8 cellular contexts compared by ENCODE assay signal in genomic region chr7:107201795-107202450, GRCh38. TPM values are rescaled to one million over a fixed set of nuclear protein-coding genes. Genes with fewer than 3 reads are reported as not detected.
A peak's percentile ranks its signal among the peaks of the same experiment; 100 is the strongest.
DNase-seq lines count a peak whose midpoint lies in the region; ATAC-seq, FAIRE-seq and TF ChIP-seq lines count a peak whose summit lies in the region.

No MANE protein-coding gene starts in this region.

- peak; percentile 67 to 76 (median 75) for TF ChIP-seq CTCF in H1 (IDR thresholded peaks at IDR 0.05; ENCODE audit: control extremely low read depth in 1 of 3, insufficient read depth in 1 of 3, low read depth in 1 of 3, low read length in 3 of 3)

- H3K4me3 ChIP-seq in MG63 (no peak overlapping the region), H1 (ENCODE audit: extremely low read depth in 1 of 4, insufficient read depth in 2 of 4, low read depth in 3 of 4, low read length in 4 of 4) (no peak overlapping the region)

- H3K18ac ChIP-seq in H1 (ENCODE audit: extremely low read depth, low read length): no peak overlapping the region

- no peak overlapping the region for H3K23ac ChIP-seq in H1 (ENCODE audit: insufficient read length)

- no peaks in the 10 kb centered on the region for H3K79me1 ChIP-seq in H1 (ENCODE audit: low read depth, low read length)

- no peaks in the 10 kb centered on the region for H3K79me2 ChIP-seq in H1 (ENCODE audit: control insufficient read depth in 1 of 2, insufficient read depth in 2 of 2, low read length in 2 of 2)

- no peak overlapping the region for H3K4ac ChIP-seq in H1 (replicated peaks; ENCODE audit: insufficient read length, low read depth, low read length)

- H3K9ac ChIP-seq in H1 (replicated peaks in 1 of 4; ENCODE audit: extremely low read depth in 1 of 4, low read depth in 3 of 4, low read length in 3 of 4): no peak overlapping the region

- H3K27me3 ChIP-seq in MG63: no peaks in the 10 kb centered on the region
- H3K27me3 ChIP-seq in H1 (replicated peaks in 1 of 4; ENCODE audit: control insufficient read depth in 3 of 4, extremely low read depth in 1 of 4, insufficient read depth in 3 of 4, low read length in 3 of 4): no peaks in the 10 kb centered on the region

- H2BK5ac ChIP-seq in H1 (ENCODE audit: low read depth, low read length): no peak overlapping the region

- no peak overlapping the region for H4K8ac ChIP-seq in H1 (ENCODE audit: extremely low read depth, insufficient read depth, low read length)

- H4K5ac ChIP-seq in H1 (ENCODE audit: insufficient read length, low read depth, low read length): no peak overlapping the region

- H2AK5ac ChIP-seq in H1 (ENCODE audit: low read depth, low read length): no peak overlapping the region

- no peak overlapping the region for H3K4me3 Mint-ChIP-seq in naive B cell

- FAIRE-seq in GM12892 (lab: Jason Lieb, UNC) (peak; percentile 21), H1 (lab: Jason Lieb, UNC) (peak; percentile 36)

- H3K4me1 Mint-ChIP-seq in naive B cell: peaks cover 0 to 3% (median 0%) of the 10 kb centered on the region in 3 donors

- CTCF ChIA-PET in H1 (lab: Charles Lee; ENCODE audit: partially characterized antibody): interaction anchor here (0.8 to 3.3 kb wide), 13 partner anchors 8 to 544 kb away, joined by 3 to 17 read pairs (median 4); partner anchors contain the start of gene HBP1

- no peak overlapping the region for H2BK20ac ChIP-seq in H1 (ENCODE audit: low read length)

- TF ChIP-seq POLR2A in GM12892 (IDR thresholded peaks at IDR 0.05; ENCODE audit: low read depth, low read length) (no peak), H1 (IDR thresholded peaks at IDR 0.05; ENCODE audit: control extremely low read depth in 1 of 2, low read depth in 2 of 2, low read length in 2 of 2) (no peak)

- TF ChIP-seq EP300 in H1 (IDR thresholded peaks at IDR 0.05; ENCODE audit: borderline replicate concordance in 1 of 2, low read depth in 2 of 2, low read length in 2 of 2): no peak

- POLR2A ChIA-PET in H1 (lab: Charles Lee; ENCODE audit: partially characterized antibody): no interaction called here

- H2BK12ac ChIP-seq in H1 (ENCODE audit: low read depth, low read length): no peak overlapping the region

- no peaks in the 10 kb centered on the region for H3K9me3 ChIP-seq in MG63
- no peaks in the 10 kb centered on the region for H3K9me3 ChIP-seq in H1 (ENCODE audit: insufficient read depth in 2 of 2, low read depth in 1 of 2, low read length in 1 of 2)

- H2AFZ ChIP-seq in H1 (ENCODE audit: low read length): no peak overlapping the region

- H4K20me1 ChIP-seq in H1 (replicated peaks in 1 of 2; ENCODE audit: control insufficient read depth in 1 of 2, insufficient read depth in 2 of 2, low read length in 2 of 2): peaks cover 0 to 3% of the 10 kb centered on the region in 2 experiments

- in situ Hi-C loops in ACHN (cut with HindIII; ENCODE audit: low pct_ligation_motif_present, low pct_unique_long_range_greater_than_20kb, low sequenced_read_pairs): no loop called here

- H3K9me3 Mint-ChIP-seq in naive B cell: no peaks in the 10 kb centered on the region

- H3K27ac Mint-ChIP-seq in naive B cell: peak overlapping the region in 1 of 6 donors; percentile 39

- peak; percentile 55 for DNase-seq in ACHN
- DNase-seq in GM12892 (ENCODE audit: insufficient read length): peak; percentile 5
- DNase-seq in MG63: peak; percentile 3
- DNase-seq in H1 (ENCODE audit: low read depth in 1 of 2, low spot score in 2 of 2): peak; percentile 19 to 58
- DNase-seq in naive B cell: no peak
- no peak for DNase-seq in GF-D8 (lab: John Stamatoyannopoulos, UW)

- no peak overlapping the region for H3K4me2 ChIP-seq in H1 (ENCODE audit: insufficient read depth in 1 of 2, low read depth in 2 of 2, low read length in 2 of 2)

- H3K27ac ChIP-seq in H1 (ENCODE audit: low read depth, low read length): no peak overlapping the region

- 81% methylated on average over 4 of the region's 4 CpGs; no CpG with 5 or more reads in 1 of the 2 experiments for WGBS in H1 (ENCODE audit: extremely low coverage in 1 of 2, insufficient coverage in 1 of 2, insufficient read length in 1 of 2, insufficient replicate concordance in 2 of 2, low coverage in 1 of 2, low lambda C conversion rate in 2 of 2, missing lambda C conversion rate in 1 of 2), 2 experiments

- H3K56ac ChIP-seq in H1 (replicated peaks; ENCODE audit: insufficient read length, low read depth, low read length): no peak overlapping the region

- H3K36me3 ChIP-seq in MG63 (no peaks in the 10 kb centered on the region; the same call in 1 of the 2 replicates), H1 (ENCODE audit: control insufficient read depth in 2 of 4, insufficient read depth in 4 of 4, low read length in 3 of 4) (peaks cover 5 to 38% (median 9%) of the 10 kb centered on the region in 4 experiments)

- peak; percentile 81 to 82 for TF ChIP-seq RAD21 in H1 (IDR thresholded peaks at IDR 0.05 in 1 of 2, conservative IDR thresholded peaks at IDR 0.05 in 1 of 2; ENCODE audit: low read depth in 2 of 2, low read length in 2 of 2)

- H4K91ac ChIP-seq in H1 (replicated peaks; ENCODE audit: insufficient read length, low read length): no peak overlapping the region

- no peaks in the 10 kb centered on the region for H3K27me3 Mint-ChIP-seq in naive B cell

- no peak overlapping the region for H2BK120ac ChIP-seq in H1 (replicated peaks; ENCODE audit: low read depth, low read length)

- H2BK15ac ChIP-seq in H1 (ENCODE audit: low read length): no peak overlapping the region

- no peaks in the 10 kb centered on the region for H3K4me1 ChIP-seq in H1 (replicated peaks in 1 of 4; ENCODE audit: control insufficient read depth in 3 of 4, insufficient read depth in 4 of 4, low read length in 3 of 4)

- no peaks in the 10 kb centered on the region for H3K23me2 ChIP-seq in H1 (ENCODE audit: low read depth, low read length)

- peaks cover 36 to 38% of the 10 kb centered on the region in 2 donors for H3K36me3 Mint-ChIP-seq in naive B cell

- ATAC-seq in SK-N-SH treated with all-trans-retinoic acid at 6 μM for 48 hours (peak; percentile 93), naive B cell (ENCODE audit: low read depth in 2 of 2) (peak; percentile 58 to 63), HG03571 (IDR thresholded peaks at IDR 0.05; ENCODE audit: unreplicated experiment) (no peak)

- no peak overlapping the region for H3K14ac ChIP-seq in H1 (ENCODE audit: insufficient read length)

TF ChIP-seq in SK-N-SH treated with all-trans-retinoic acid at 6 μM for 48 hours, 23 proteins besides CTCF, POLR2A, EP300 and RAD21 (continues in another document):
- no peak for TF ChIP-seq CREB5 (CRISPR knock-in tag; IDR thresholded peaks at IDR 0.05; ENCODE audit: low read depth)

TF ChIP-seq in H1, 55 proteins besides CTCF, POLR2A, EP300 and RAD21:
- TF ChIP-seq TEAD4 (IDR thresholded peaks at IDR 0.05; ENCODE audit: low read depth, low read length) (no peak), ZNF274 (IDR thresholded peaks at IDR 0.05; ENCODE audit: borderline replicate concordance, extremely low read depth, low read length) (no peak), SIRT6 (IDR thresholded peaks at IDR 0.05; ENCODE audit: low read length) (no peak), HDAC6 (IDR thresholded peaks at IDR 0.05; ENCODE audit: low read depth, low read length) (no peak), RNF2 (IDR thresholded peaks at IDR 0.05; ENCODE audit: borderline replicate concordance, low read depth, low read length, missing control alignments, poor library complexity, severe bottlenecking) (no peak), BCL11A (IDR thresholded peaks at IDR 0.05; ENCODE audit: low read depth in 2 of 2, low read length in 2 of 2) (no peak)

RNA-seq across cellular contexts. Expression of gene HBP1, which starts 33.1 kb away (rescaled TPM):
- 17.3 TPM for polyA plus RNA-seq in GM12892 (2012; ENCODE audit: missing spikeins)
- 24.0 and 26.8 TPM in 2 replicates for total RNA-seq in MG63 (2014; rRNA removed; shearing (Covaris generic); ENCODE audit: low replicate concordance)
- total RNA-seq in H1 (2021; fragmentation: NEBNext Ultra II Directional; extraction: Animal tissue kit (Norgen Biotek cat#: 25700)): 29.2 and 37.3 TPM in 2 replicates
- polyA plus RNA-seq in H1 (2011; rRNA removed) (17.2 and 28.9 TPM in 2 replicates), naive B cell (ENCODE audit: low read depth in 6 of 6) (100 to 1,000 TPM in 1 of 6 donors, 10 to 100 TPM in 5; 62.1 to 157 (median 71.8) TPM)
- polyA plus RNA-seq in H1 (2011; cell fraction: cytosol; rRNA removed): 29.0 TPM
- polyA plus RNA-seq in H1 (2011; cell fraction: nucleus; rRNA removed): 16.9 TPM
- polyA plus RNA-seq in H1 (2012, experiment 1 of 2): 24.9 to 48.4 TPM (median 29.2 TPM) in 4 replicates
- polyA plus RNA-seq in H1 (2012, experiment 2 of 2): 2.2 TPM
- polyA plus RNA-seq in H1 (2013, experiment 1 of 2): 14.2 TPM
- polyA plus RNA-seq in H1 (2013, experiment 2 of 2): 13.9 TPM
- 51.0 and 92.4 TPM in 2 replicates for polyA minus RNA-seq in H1 (2011; rRNA and poly(A)+ RNA removed)
- polyA minus RNA-seq in H1 (2011; cell fraction: cytosol; rRNA and poly(A)+ RNA removed): 16.5 TPM
- polyA minus RNA-seq in H1 (2011; cell fraction: nucleus; rRNA and poly(A)+ RNA removed): 35.2 TPM

Comparison
In these comparisons a context has a peak if more than half of its experiments do, and no peak if none do; other contexts are left out.
1. DNase-seq: peak in ACHN (single experiment), GM12892 (single experiment), MG63 (single experiment) and H1 (2 of 2); none in naive B cell (single experiment) and GF-D8 (single experiment).